ENCODE assay signal across 20 cellular contexts in genomic region chr7:80636709-80637108, GRCh38. TPM values are rescaled to one million over a fixed set of nuclear protein-coding genes. Genes with fewer than 3 reads are reported as not detected.
A peak's percentile ranks its signal among the peaks of the same experiment; 100 is the strongest.
DNase-seq lines count a peak whose midpoint lies in the region; ATAC-seq lines count a peak whose summit lies in the region.
"Had no signal": no experiment of that assay in that cellular context is flagged by ENCODE, and none has a peak within 500 bp of the region (broad histone marks: within the 10 kb centered on the region; RNA-seq: fewer than 3 reads in every experiment).

No MANE protein-coding gene starts in this region.

- peak overlapping the region; percentile 16 for H3K4me3 ChIP-seq in adipocyte (ENCODE audit: low read length)
- no peak overlapping the region for H3K4me3 ChIP-seq in subcutaneous abdominal adipose tissue (ENCODE audit: low read depth in 1 of 5, low read length in 5 of 5)
- H3K4me3 ChIP-seq: MG63 had no signal

- H3K9ac ChIP-seq in adipocyte (ENCODE audit: low read length) (peak overlapping the region; percentile 87), subcutaneous abdominal adipose tissue (ENCODE audit: low read length in 5 of 5) (peak overlapping the region in 4 of 5 donors; percentile 33 to 98 (median 64))

- H3K36me3 ChIP-seq in adipocyte (ENCODE audit: control insufficient read depth, insufficient read depth, low read length, severe bottlenecking) = no peaks in the 10 kb centered on the region
- H3K36me3 ChIP-seq in subcutaneous abdominal adipose tissue (ENCODE audit: control insufficient read depth in 5 of 5, insufficient read depth in 5 of 5, low read length in 5 of 5) = no peaks in the 10 kb centered on the region
- H3K36me3 ChIP-seq: MG63 had no signal

- peak overlapping the region; percentile 100 for H3K27ac ChIP-seq in subcutaneous abdominal adipose tissue (ENCODE audit: low read depth, low read length)
- H3K27ac ChIP-seq: 22Rv1 had no signal

- no peak for ATAC-seq in HG03457 (IDR thresholded peaks at IDR 0.05; ENCODE audit: unreplicated experiment)

- peaks cover 12% of the 10 kb centered on the region for H3K9me3 ChIP-seq in adipocyte (ENCODE audit: control insufficient read depth, low read length)
- no peaks in the 10 kb centered on the region for H3K9me3 ChIP-seq in subcutaneous abdominal adipose tissue (ENCODE audit: control insufficient read depth in 5 of 5, low read length in 5 of 5)
- H3K9me3 ChIP-seq: Caco-2 had no signal

- H3K27me3 ChIP-seq in adipocyte (replicated peaks; ENCODE audit: control insufficient read depth, insufficient read depth, low read length) (no peaks in the 10 kb centered on the region), subcutaneous abdominal adipose tissue (ENCODE audit: control insufficient read depth in 5 of 5, insufficient read depth in 4 of 5, low read length in 5 of 5) (no peaks in the 10 kb centered on the region)
- H3K27me3 ChIP-seq: MG63 had no signal

- peaks cover 74% of the 10 kb centered on the region for H3K4me1 ChIP-seq in adipocyte (ENCODE audit: control insufficient read depth, insufficient read depth, low read length)
- peaks cover 5 to 60% (median 57%) of the 10 kb centered on the region in 5 donors for H3K4me1 ChIP-seq in subcutaneous abdominal adipose tissue (ENCODE audit: control insufficient read depth in 5 of 5, insufficient read depth in 5 of 5, low read length in 5 of 5)
- H3K4me1 ChIP-seq: Caco-2 had no signal

- DNase-seq in NCI-H2171 treated with DMSO at 0.1 percent for 48 hours (lab: John Stamatoyannopoulos, UW) (peak; percentile 23), NCI-H2171 (lab: John Stamatoyannopoulos, UW) (no peak), adipocyte (ENCODE audit: low read depth) (no peak), myocyte (ENCODE audit: low read depth) (peak; percentile 77), epidermal melanocyte (ENCODE audit: insufficient read length, low spot score) (no peak), MV-4-11 (lab: John Stamatoyannopoulos, UW) (no peak)
- DNase-seq: Caco-2; CD4-positive, CD25-positive, alpha-beta regulatory T cell; DMS153; EL; H9; MG63; NCI-H1105; NCI-H1694 treated with DMSO at 0.1 percent for 48 hours; NCI-H2107; NCI-H446 treated with DMSO at 0.1 percent for 48 hours; SIG-M5 had no signal

RNA-seq across cellular contexts. Expression of gene CD36, which starts 1.7 kb away (rescaled TPM):
- 38.8 and 46.2 TPM in 2 replicates for total RNA-seq in myocyte
- polyA plus RNA-seq in myocyte (2012) = 16.6 TPM
- total RNA-seq: Caco-2 had no signal

Comparison
In these comparisons a context has a peak if more than half of its experiments do, and no peak if none do; other contexts are left out.
1. DNase-seq: peak in NCI-H2171 treated with DMSO at 0.1 percent for 48 hours (single experiment) and myocyte (single experiment); none in NCI-H2171 (single experiment), adipocyte (single experiment), epidermal melanocyte (single experiment) and MV-4-11 (single experiment).